ENCODE assay signal across 8 cellular contexts in genomic region chr1:26284597-26285351, GRCh38. TPM values are rescaled to one million over a fixed set of nuclear protein-coding genes. Genes with fewer than 3 reads are reported as not detected.
A peak's percentile ranks its signal among the peaks of the same experiment; 100 is the strongest.
DNase-seq lines count a peak whose midpoint lies in the region; ATAC-seq, FAIRE-seq and TF ChIP-seq lines count a peak whose summit lies in the region.

No MANE protein-coding gene starts in this region.

- H3K36me3 ChIP-seq in MM.1S (replicated peaks; ENCODE audit: insufficient read depth, low read length) (no peaks in the 10 kb centered on the region), bronchial epithelial cell (ENCODE audit: control insufficient read depth, insufficient read depth, low read length) (peaks cover 8% of the 10 kb centered on the region), liver (ENCODE audit: control insufficient read depth in 4 of 4, insufficient read depth in 3 of 4, low read depth in 1 of 4, low read length in 3 of 4) (no peaks in the 10 kb centered on the region)

- peak overlapping the region; percentile 100 for H3K27ac Mint-ChIP-seq in activated B cell treated with CpG ODN at 0.5 μM for 24 hours

- H3K9me3 ChIP-seq in MM.1S (replicated peaks; ENCODE audit: insufficient read depth, low read length) = no peaks in the 10 kb centered on the region
- H3K9me3 ChIP-seq in liver (ENCODE audit: control insufficient read depth in 4 of 4, low read length in 3 of 4) = no peaks in the 10 kb centered on the region

- TF ChIP-seq CTCF in MM.1S (IDR thresholded peaks at IDR 0.05; ENCODE audit: low read length) (peak; percentile 82), activated B cell treated with CpG ODN at 0.5 μM for 24 hours (IDR thresholded peaks at IDR 0.05) (no peak), bronchial epithelial cell (IDR thresholded peaks at IDR 0.05; ENCODE audit: insufficient read depth, low read length, severe bottlenecking) (peak; percentile 92), liver (IDR thresholded peaks at IDR 0.05; ENCODE audit: low read depth, low read length, missing input control) (peak; percentile 60)

- DNase-seq in NCI-H1436 (lab: John Stamatoyannopoulos, UW) (peak; percentile 10), NCI-H1436 treated with DMSO at 0.1 percent for 48 hours (lab: John Stamatoyannopoulos, UW) (no peak), MM.1S (no peak), activated B cell treated with CpG ODN at 0.5 μM for 24 hours (peak; percentile 75), bronchial epithelial cell (ENCODE audit: low read depth) (peak; percentile 96)
- peak; percentile 94 to 96 for DNase-seq in stimulated activated CD4-positive, alpha-beta T cell treated with anti-CD3 and anti-CD28 coated beads, Interleukin-4, amount 100 ng/mL, for 48 hours (ENCODE audit: low read depth in 2 of 2)

- no peak for FAIRE-seq in bronchial epithelial cell (lab: Jason Lieb, UNC)

- H3K4me3 ChIP-seq in MM.1S (ENCODE audit: low read length) (no peak overlapping the region), bronchial epithelial cell (ENCODE audit: low read depth, low read length) (no peak overlapping the region), liver (ENCODE audit: low read depth in 1 of 3, low read length in 3 of 3) (no peak overlapping the region)

- H3K27me3 Mint-ChIP-seq in activated B cell treated with CpG ODN at 0.5 μM for 24 hours = no peaks in the 10 kb centered on the region

- ATAC-seq in activated B cell treated with CpG ODN at 0.5 μM for 24 hours (ENCODE audit: low read depth) = peak; percentile 54
- ATAC-seq in GM21367 (IDR thresholded peaks at IDR 0.05; ENCODE audit: unreplicated experiment) = no peak

- CTCF ChIA-PET in activated B cell treated with CpG ODN at 0.5 μM for 24 hours (lab: Charles Lee) = interaction anchor here (0.8 to 10.4 kb wide), 10 partner anchors 9 to 255 kb away, joined by 3 to 372 read pairs (median 6); partner anchors contain the start of genes C1orf232, CD52, CEP85 and ZNF593

- no peaks in the 10 kb centered on the region for H3K9me3 Mint-ChIP-seq in activated B cell treated with CpG ODN at 0.5 μM for 24 hours

- intact Hi-C loops in activated B cell treated with CpG ODN at 0.5 μM for 24 hours (cut with micrococcal nuclease) = loop anchor here (1.0 to 10.0 kb wide), 5 partner anchors 8 to 1080 kb away; partner anchors contain the start of genes HMGN2, MAP3K6 and PDIK1L

- no peaks in the 10 kb centered on the region for H4K20me1 ChIP-seq in MM.1S (ENCODE audit: insufficient read depth, low read length)

- peaks cover 16% of the 10 kb centered on the region for H3F3A ChIP-seq in MM.1S (ENCODE audit: insufficient read depth, low read length)

- H3K4me1 ChIP-seq in MM.1S (ENCODE audit: low read length) (peaks cover 30% of the 10 kb centered on the region), liver (ENCODE audit: control insufficient read depth in 4 of 4, insufficient read depth in 4 of 4, low read length in 3 of 4) (peaks cover 0 to 17% (median 4%) of the 10 kb centered on the region in 4 donors)

- peaks cover 34% of the 10 kb centered on the region for H3K36me3 Mint-ChIP-seq in activated B cell treated with CpG ODN at 0.5 μM for 24 hours (ENCODE audit: low read depth)

- no peak overlapping the region for H3K4me2 ChIP-seq in MM.1S (ENCODE audit: low read depth, low read length)

- H3K27me3 ChIP-seq in MM.1S (replicated peaks; ENCODE audit: insufficient read depth, low read length) (no peaks in the 10 kb centered on the region), bronchial epithelial cell (ENCODE audit: control insufficient read depth, insufficient read depth, low read length) (no peaks in the 10 kb centered on the region), liver (ENCODE audit: control insufficient read depth in 4 of 4, insufficient read depth in 4 of 4, low read length in 3 of 4) (no peaks in the 10 kb centered on the region)

- 58% methylated on average over 22 of the region's 22 CpGs for WGBS in liver

- H3K9ac ChIP-seq in MM.1S (ENCODE audit: low read length) (no peak overlapping the region), liver (ENCODE audit: low read depth in 1 of 2, low read length in 2 of 2) (no peak overlapping the region)

- TF ChIP-seq RAD21 in liver (IDR thresholded peaks at IDR 0.05) = peak; percentile 68 to 82

- H2AFZ ChIP-seq in MM.1S (ENCODE audit: low read length) = no peak overlapping the region

- H3K79me2 ChIP-seq in MM.1S (ENCODE audit: low read length) = peaks cover 20% of the 10 kb centered on the region

- no peaks in the 10 kb centered on the region for H3K9me2 ChIP-seq in MM.1S (replicated peaks; ENCODE audit: insufficient read depth, low read length)

- H3K4me1 Mint-ChIP-seq in activated B cell treated with CpG ODN at 0.5 μM for 24 hours = peaks cover 93% of the 10 kb centered on the region

- peak overlapping the region; percentile 83 for H3K4me3 Mint-ChIP-seq in activated B cell treated with CpG ODN at 0.5 μM for 24 hours

- POLR2A ChIA-PET in activated B cell treated with CpG ODN at 0.5 μM for 24 hours (lab: Charles Lee) = interaction anchor here (0.6 to 21.5 kb wide), 13 partner anchors 9 to 1573 kb away, joined by 3 to 1638 read pairs (median 4); partner anchors contain the start of genes CD52, CEP85, PDIK1L and UBXN11

- H3K27ac ChIP-seq in MM.1S (ENCODE audit: low read length) = no peak overlapping the region
- H3K27ac ChIP-seq in liver (ENCODE audit: low read depth in 1 of 2, low read length in 2 of 2) = no peak overlapping the region

TF ChIP-seq in liver, 16 proteins besides CTCF, POLR2A, EP300 and RAD21:
- TF ChIP-seq, protein P1, sequence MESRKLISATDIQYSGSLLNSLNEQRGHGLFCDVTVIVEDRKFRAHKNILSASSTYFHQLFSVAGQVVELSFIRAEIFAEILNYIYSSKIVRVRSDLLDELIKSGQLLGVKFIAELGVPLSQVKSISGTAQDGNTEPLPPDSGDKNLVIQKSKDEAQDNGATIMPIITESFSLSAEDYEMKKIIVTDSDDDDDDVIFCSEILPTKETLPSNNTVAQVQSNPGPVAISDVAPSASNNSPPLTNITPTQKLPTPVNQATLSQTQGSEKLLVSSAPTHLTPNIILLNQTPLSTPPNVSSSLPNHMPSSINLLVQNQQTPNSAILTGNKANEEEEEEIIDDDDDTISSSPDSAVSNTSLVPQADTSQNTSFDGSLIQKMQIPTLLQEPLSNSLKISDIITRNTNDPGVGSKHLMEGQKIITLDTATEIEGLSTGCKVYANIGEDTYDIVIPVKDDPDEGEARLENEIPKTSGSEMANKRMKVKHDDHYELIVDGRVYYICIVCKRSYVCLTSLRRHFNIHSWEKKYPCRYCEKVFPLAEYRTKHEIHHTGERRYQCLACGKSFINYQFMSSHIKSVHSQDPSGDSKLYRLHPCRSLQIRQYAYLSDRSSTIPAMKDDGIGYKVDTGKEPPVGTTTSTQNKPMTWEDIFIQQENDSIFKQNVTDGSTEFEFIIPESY (IDR thresholded peaks at IDR 0.05) = no peak
- TF ChIP-seq YY1 (IDR thresholded peaks at IDR 0.05) (no peak), JUND (IDR thresholded peaks at IDR 0.05) (no peak)
- TF ChIP-seq, protein P2, sequence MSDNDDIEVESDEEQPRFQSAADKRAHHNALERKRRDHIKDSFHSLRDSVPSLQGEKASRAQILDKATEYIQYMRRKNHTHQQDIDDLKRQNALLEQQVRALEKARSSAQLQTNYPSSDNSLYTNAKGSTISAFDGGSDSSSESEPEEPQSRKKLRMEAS (IDR thresholded peaks at IDR 0.05) = no peak

RNA-seq across cellular contexts. Expression of gene SH3BGRL3, which starts 4.9 kb away (rescaled TPM):
- total RNA-seq in activated B cell treated with CpG ODN at 0.5 μM for 24 hours (265 and 285 TPM in 2 replicates), bronchial epithelial cell (14.5 and 28.7 TPM in 2 replicates), liver (10 to 100 TPM in 1 of 2 donors, 1 to 10 TPM in 1; 4.5 to 10.0 TPM)
- 10 to 100 TPM; 36.0 to 93.2 TPM for polyA plus RNA-seq in liver

RNA-seq across cellular contexts. Expression of gene UBXN11, which starts 21.7 kb away (rescaled TPM):
- total RNA-seq in activated B cell treated with CpG ODN at 0.5 μM for 24 hours = 35.5 and 36.9 TPM in 2 replicates
- total RNA-seq in bronchial epithelial cell = 2.6 and 3.1 TPM in 2 replicates
- 1 to 10 TPM; 3.0 to 9.5 TPM for total RNA-seq in liver
- 1 to 10 TPM; 5.7 to 8.9 TPM for polyA plus RNA-seq in liver

RNA-seq across cellular contexts. Expression of gene CD52, which starts 33.0 kb away (rescaled TPM):
- 449 and 499 TPM in 2 replicates for total RNA-seq in activated B cell treated with CpG ODN at 0.5 μM for 24 hours
- total RNA-seq in bronchial epithelial cell = not detected in 2 replicates
- total RNA-seq in liver = 1 to 10 TPM; 1.7 to 4.0 TPM
- polyA plus RNA-seq in liver = 10 to 100 TPM; 13.8 to 16.4 TPM

RNA-seq across cellular contexts. Expression of gene CEP85, which starts 50.8 kb away (rescaled TPM):
- total RNA-seq in activated B cell treated with CpG ODN at 0.5 μM for 24 hours = 13.8 and 16.4 TPM in 2 replicates
- 8.1 and 8.4 TPM in 2 replicates for total RNA-seq in bronchial epithelial cell
- 10 to 100 TPM in 1 of 2 donors, 1 to 10 TPM in 1; 7.3 to 14.6 TPM for total RNA-seq in liver
- polyA plus RNA-seq in liver = 1 to 10 TPM; 2.6 to 3.4 TPM

Comparison
In these comparisons a context has a peak if more than half of its experiments do, and no peak if none do; other contexts are left out.
1. DNase-seq: peak in NCI-H1436 (single experiment), activated B cell treated with CpG ODN at 0.5 μM for 24 hours (single experiment), bronchial epithelial cell (single experiment) and stimulated activated CD4-positive, alpha-beta T cell treated with anti-CD3 and anti-CD28 coated beads, Interleukin-4, amount 100 ng/mL, for 48 hours (2 of 2); none in NCI-H1436 treated with DMSO at 0.1 percent for 48 hours (single experiment) and MM.1S (single experiment).
2. RNA of gene CD52, which starts 33.0 kb away (total RNA-seq): 449 to 499 TPM in activated B cell treated with CpG ODN at 0.5 μM for 24 hours; 1.7 to 4.0 TPM in liver and not detected in bronchial epithelial cell; every median in the first group is over 10 times any median in the second.